In the genomic region with DNA sequence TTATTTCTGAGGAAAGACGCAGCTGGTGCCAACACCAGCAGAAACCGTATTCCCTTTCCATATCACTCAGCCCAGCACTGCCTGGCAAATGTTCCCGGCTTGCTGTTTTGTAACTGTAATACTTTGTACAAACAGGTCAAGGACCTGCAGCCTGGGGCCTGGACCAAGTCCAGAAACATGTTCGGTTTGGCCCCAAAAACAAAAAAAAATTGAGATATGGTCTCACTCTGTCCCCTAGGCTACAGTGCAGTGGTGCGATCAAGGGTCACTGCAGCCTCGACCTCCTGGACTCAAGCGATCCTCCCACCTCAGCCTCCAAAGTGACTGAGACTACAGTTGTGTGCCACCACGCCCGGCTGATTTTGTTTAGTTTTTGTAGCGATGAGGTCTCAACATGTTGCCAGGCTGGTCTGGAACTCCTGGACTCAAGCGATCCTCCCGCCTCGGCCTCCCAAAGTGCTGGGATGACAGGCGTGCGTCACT, we compare ENCODE assay signal across 8 cellular contexts. TPM values are rescaled to one million over a fixed set of nuclear protein-coding genes. Genes with fewer than 3 reads are reported as not detected.
DNase-seq lines count a peak whose midpoint lies in the region; ATAC-seq, FAIRE-seq and TF ChIP-seq lines count a peak whose summit lies in the region.

No MANE protein-coding gene starts in this region.

- ATAC-seq in HG03280 (IDR thresholded peaks at IDR 0.05; ENCODE audit: unreplicated experiment) = no peak

- WGBS in HUES64 = 89% methylated on average over 15 of the region's 15 CpGs

- peak overlapping the region; percentile 78 for H3K4me3 ChIP-seq in HUES64 (ENCODE audit: low read length)
- peak overlapping the region; percentile 100 for H3K4me3 ChIP-seq in bronchial epithelial cell (ENCODE audit: low read depth, low read length)
- H3K4me3 ChIP-seq in muscle layer of colon (ENCODE audit: low read depth in 1 of 2, low read length in 2 of 2) = peak overlapping the region; percentile 66 to 75

- DNase-seq in bronchial epithelial cell (ENCODE audit: low read depth) (no peak), NCI-H345 treated with DMSO at 0.1 percent for 48 hours (lab: John Stamatoyannopoulos, UW; ENCODE audit: unreplicated experiment) (no peak), NCI-H524 treated with DMSO at 0.1 percent for 48 hours (lab: John Stamatoyannopoulos, UW) (no peak), DMS 273 (lab: John Stamatoyannopoulos, UW; ENCODE audit: unreplicated experiment) (no peak)

- H3K9me3 ChIP-seq in HUES64 (ENCODE audit: insufficient read depth, low read depth, low read length) (no peaks in the 10 kb centered on the region), muscle layer of colon (ENCODE audit: low read length) (no peaks in the 10 kb centered on the region)

- H3K9ac ChIP-seq in HUES64 (ENCODE audit: low read depth, low read length) (no peak overlapping the region), muscle layer of colon (ENCODE audit: low read length) (peak overlapping the region; percentile 44)

- no peaks in the 10 kb centered on the region for H3K36me3 ChIP-seq in HUES64 (ENCODE audit: insufficient read depth, low read length)
- peaks cover 6% of the 10 kb centered on the region for H3K36me3 ChIP-seq in bronchial epithelial cell (ENCODE audit: control insufficient read depth, insufficient read depth, low read length)
- H3K36me3 ChIP-seq in muscle layer of colon (ENCODE audit: insufficient read depth, low read length) = peaks cover 29% of the 10 kb centered on the region

- H3K4me1 ChIP-seq in HUES64 (ENCODE audit: insufficient read depth, low read length) (no peaks in the 10 kb centered on the region), muscle layer of colon (ENCODE audit: insufficient read depth, low read length) (peaks cover 42% of the 10 kb centered on the region)

- H3K27ac ChIP-seq in 22Rv1 = peak overlapping the region; percentile 82; the same call in 1 of the 2 replicates
- H3K27ac ChIP-seq in HUES64 (ENCODE audit: low read depth, low read length) = no peak overlapping the region
- no peak overlapping the region for H3K27ac ChIP-seq in muscle layer of colon (ENCODE audit: low read depth, low read length)

- TF ChIP-seq CTCF in 22Rv1 (IDR thresholded peaks at IDR 0.05) (no peak), bronchial epithelial cell (IDR thresholded peaks at IDR 0.05; ENCODE audit: insufficient read depth, low read length, severe bottlenecking) (no peak)

- no peak for FAIRE-seq in bronchial epithelial cell (lab: Jason Lieb, UNC)

- peaks cover 3% of the 10 kb centered on the region; the same call in 1 of the 2 replicates for H3K27me3 ChIP-seq in HUES64 (ENCODE audit: insufficient read depth, low read length)
- no peaks in the 10 kb centered on the region for H3K27me3 ChIP-seq in bronchial epithelial cell (ENCODE audit: control insufficient read depth, insufficient read depth, low read length)
- no peaks in the 10 kb centered on the region for H3K27me3 ChIP-seq in muscle layer of colon (ENCODE audit: control insufficient read depth in 1 of 2, insufficient read depth in 2 of 2, low read length in 2 of 2)

RNA-seq across cellular contexts. Expression of gene HAGH, which starts 1.2 kb away (rescaled TPM):
- 14.1 TPM for polyA plus RNA-seq in HUES64 (2013, experiment 1 of 2)
- polyA plus RNA-seq in HUES64 (2013, experiment 2 of 2) = 20.3 TPM
- total RNA-seq in bronchial epithelial cell = 60.0 and 91.8 TPM in 2 replicates

RNA-seq across cellular contexts. Expression of gene FAHD1, which starts 1.6 kb away (rescaled TPM):
- 15.0 TPM for polyA plus RNA-seq in HUES64 (2013, experiment 1 of 2)
- polyA plus RNA-seq in HUES64 (2013, experiment 2 of 2) = 18.0 TPM
- total RNA-seq in bronchial epithelial cell = 61.6 and 61.9 TPM in 2 replicates

RNA-seq across cellular contexts. Expression of gene IGFALS, which starts 31.9 kb away (rescaled TPM):
- not detected for polyA plus RNA-seq in HUES64 (2013, experiment 1 of 2)
- polyA plus RNA-seq in HUES64 (2013, experiment 2 of 2) = not detected
- total RNA-seq in bronchial epithelial cell = under 0.01 TPM in 1 of 2 replicates, not detected in the other

RNA-seq across cellular contexts. Expression of gene NUBP2, which starts 42.7 kb away (rescaled TPM):
- polyA plus RNA-seq in HUES64 (2013, experiment 1 of 2) = 49.1 TPM
- polyA plus RNA-seq in HUES64 (2013, experiment 2 of 2) = 49.4 TPM
- 60.2 and 82.9 TPM in 2 replicates for total RNA-seq in bronchial epithelial cell

RNA-seq across cellular contexts. Expression of gene SPSB3, which starts 43.1 kb away (rescaled TPM):
- polyA plus RNA-seq in HUES64 (2013, experiment 1 of 2) = 19.3 TPM
- 19.5 TPM for polyA plus RNA-seq in HUES64 (2013, experiment 2 of 2)
- total RNA-seq in bronchial epithelial cell = 35.5 and 48.2 TPM in 2 replicates
